8 cellular contexts compared by ENCODE assay signal in genomic region chr17:76558210-76559095, GRCh38. TPM values are rescaled to one million over a fixed set of nuclear protein-coding genes. Genes with fewer than 3 reads are reported as not detected.
DNase-seq lines count a peak whose midpoint lies in the region; ATAC-seq, FAIRE-seq and TF ChIP-seq lines count a peak whose summit lies in the region.

No MANE protein-coding gene starts in this region.

- no peaks in the 10 kb centered on the region for H3K27me3 ChIP-seq in stomach

- no peak for ATAC-seq in GM19351 (IDR thresholded peaks at IDR 0.05; ENCODE audit: unreplicated experiment)

- no peak for FAIRE-seq in kidney (lab: Jason Lieb, UNC)

- H3K27ac ChIP-seq in kidney (ENCODE audit: low read depth in 2 of 2, low read length in 2 of 2) (peak overlapping the region; percentile 80 to 96), stomach (peak overlapping the region; percentile 87 to 91 (median 91))

- H3K9me3 ChIP-seq in kidney (ENCODE audit: control insufficient read depth in 1 of 2, low read length in 2 of 2) (no peaks in the 10 kb centered on the region), stomach (no peaks in the 10 kb centered on the region)

- WGBS in stomach, 5 donors, result 1 to 2% (median 1%) methylated on average over 14 of the region's 14 CpGs

- H3K4me3 ChIP-seq in astrocyte of the spinal cord (ENCODE audit: low read depth, low read length) (peak overlapping the region; percentile 76), kidney (ENCODE audit: low read length in 2 of 2) (peak overlapping the region; percentile 83 to 95), stomach (peak overlapping the region; percentile 70 to 86 (median 80))

- TF ChIP-seq POLR2A in stomach (IDR thresholded peaks at IDR 0.05), result no peak

- intact Hi-C loops in kidney (cut with DNase I), result no loop called here
- intact Hi-C loops in stomach (cut with DNase I; ENCODE audit: low total_unique reads), result no loop called here

- DNase-seq in NCI-H526 (lab: John Stamatoyannopoulos, UW) (peak; percentile 51 to 61), NCI-H526 treated with DMSO at 0.1 percent for 48 hours (lab: John Stamatoyannopoulos, UW) (no peak), MV-4-11 (lab: John Stamatoyannopoulos, UW) (peak; percentile 21), astrocyte of the spinal cord (ENCODE audit: low read depth, low spot score) (peak; percentile 32), kidney (no peak), stomach (no peak), mesenteric fat pad (ENCODE audit: low spot score) (no peak)

- in situ Hi-C loops in astrocyte of the spinal cord (cut with HindIII; ENCODE audit: low sequenced_read_pairs), result no loop called here

- no peak for TF ChIP-seq EP300 in stomach (IDR thresholded peaks at IDR 0.05)

- H3K9ac ChIP-seq in kidney (ENCODE audit: low read length in 2 of 2), result peak overlapping the region; percentile 57 to 97

- TF ChIP-seq CTCF in astrocyte of the spinal cord (IDR thresholded peaks at IDR 0.05; ENCODE audit: low read depth, low read length), result peak; percentile 63
- TF ChIP-seq CTCF in kidney (IDR thresholded peaks at IDR 0.05; ENCODE audit: borderline replicate concordance, extremely low read depth, insufficient read depth), result peak; percentile 41
- peak in 5 of 7 experiments; percentile 23 to 41 (median 31) for TF ChIP-seq CTCF in stomach (IDR thresholded peaks at IDR 0.05)

- peaks cover 4 to 22% of the 10 kb centered on the region in 2 donors for H3K36me3 ChIP-seq in kidney (ENCODE audit: control insufficient read depth in 1 of 2, insufficient read depth in 2 of 2, low read length in 2 of 2)
- H3K36me3 ChIP-seq in stomach, result peaks cover 2 to 22% (median 16%) of the 10 kb centered on the region in 4 donors

- peaks cover 24 to 27% of the 10 kb centered on the region in 2 donors for H3K4me1 ChIP-seq in kidney (ENCODE audit: control insufficient read depth in 1 of 2, insufficient read depth in 1 of 2, low read depth in 1 of 2, low read length in 2 of 2)
- H3K4me1 ChIP-seq in stomach, result peaks cover 39 to 66% (median 50%) of the 10 kb centered on the region in 4 donors

RNA-seq across cellular contexts. Expression of gene PRCD, which starts 18.6 kb away (rescaled TPM):
- 2.2 TPM for total RNA-seq in kidney
- not detected for polyA plus RNA-seq in kidney (ENCODE audit: insufficient read depth, low read depth, low replicate concordance)
- 1 to 10 TPM in 1 of 5 donors, under 1 TPM in 1, not detected in 3; 0.72 to 5.7 TPM for total RNA-seq in stomach
- polyA plus RNA-seq in stomach, result 10 to 100 TPM in 1 of 3 donors, 1 to 10 TPM in 2; 3.6 to 12.2 (median 4.2) TPM
- 5.4 TPM for total RNA-seq in mesenteric fat pad

RNA-seq across cellular contexts. Expression of gene CYGB, which starts 20.9 kb away (rescaled TPM):
- 12.6 TPM for total RNA-seq in kidney
- 6.7 TPM for polyA plus RNA-seq in kidney (ENCODE audit: insufficient read depth, low read depth, low replicate concordance)
- 10 to 100 TPM in 3 of 5 donors, 1 to 10 TPM in 1, not detected in 1; 6.8 to 40.4 (median 28.4) TPM for total RNA-seq in stomach
- polyA plus RNA-seq in stomach, result 100 to 1,000 TPM in 1 of 3 donors, 10 to 100 TPM in 1, 1 to 10 TPM in 1; 9.9 to 101 (median 65.1) TPM
- 55.6 TPM for total RNA-seq in mesenteric fat pad

RNA-seq across cellular contexts. Expression of gene ST6GALNAC2, which starts 27.2 kb away (rescaled TPM):
- total RNA-seq in kidney (28.6 TPM), stomach (10 to 100 TPM in 2 of 5 donors, 1 to 10 TPM in 3; 1.2 to 17.8 (median 3.6) TPM), mesenteric fat pad (5.5 TPM)
- polyA plus RNA-seq in kidney (ENCODE audit: insufficient read depth, low read depth, low replicate concordance) (6.5 TPM), stomach (10 to 100 TPM in 1 of 3 donors, 1 to 10 TPM in 2; 3.9 to 17.1 (median 5.5) TPM)

RNA-seq across cellular contexts. Expression of gene RHBDF2, which starts 57.2 kb away (rescaled TPM):
- 58.6 TPM for total RNA-seq in kidney
- 6.8 TPM for polyA plus RNA-seq in kidney (ENCODE audit: insufficient read depth, low read depth, low replicate concordance)
- total RNA-seq in stomach, result 100 to 1,000 TPM in 2 of 5 donors, 10 to 100 TPM in 3; 16.9 to 175 (median 43.8) TPM
- polyA plus RNA-seq in stomach, result 10 to 100 TPM in 1 of 3 donors, 1 to 10 TPM in 2; 4.6 to 17.5 (median 9.2) TPM
- 52.7 TPM for total RNA-seq in mesenteric fat pad

Comparison
In these comparisons a context has a peak if more than half of its experiments do, and no peak if none do; other contexts are left out.
1. DNase-seq: peak in NCI-H526 (2 of 2), MV-4-11 (single experiment) and astrocyte of the spinal cord (single experiment); none in NCI-H526 treated with DMSO at 0.1 percent for 48 hours (single experiment), kidney (single experiment), stomach (single experiment) and mesenteric fat pad (single experiment).
2. Peak in every context shown above with its lines, with median percentiles within 50 percentile points of each other: H3K4me3 ChIP-seq and CTCF ChIP-seq.